ENCODE assay signal across 2 cellular contexts in genomic region chr9:136081113-136081825, GRCh38.
TF ChIP-seq lines count a peak whose summit lies in the region.

No MANE protein-coding gene starts in this region.

TF ChIP-seq in HepG2, 621 proteins besides CTCF, POLR2A, EP300 and RAD21:
- TF ChIP-seq RBFOX2 (IDR thresholded peaks at IDR 0.05; ENCODE audit: low read depth, low read length) (0 out of 2 replicates have a peak, but pooled peaks have one; percentile 7), FOSL2 (CRISPR knock-in tag; IDR thresholded peaks at IDR 0.05) (no peak)

TF ChIP-seq in GM12891, 5 proteins besides CTCF, POLR2A, EP300 and RAD21:
- no peak for TF ChIP-seq SPI1 (IDR thresholded peaks at IDR 0.05; ENCODE audit: low read depth, low read length)
- TF ChIP-seq TAF1 (IDR thresholded peaks at IDR 0.05; ENCODE audit: low read depth, low read length): no peak
- no peak for TF ChIP-seq POLR2AphosphoS5 (IDR thresholded peaks at IDR 0.05; ENCODE audit: low read depth, low read length)
- no peak for TF ChIP-seq PAX5 (IDR thresholded peaks at IDR 0.05; ENCODE audit: insufficient read depth, low read length, severe bottlenecking)
- no peak for TF ChIP-seq POU2F2 (IDR thresholded peaks at IDR 0.05; ENCODE audit: low read depth, low read length)
